In the genomic region with DNA sequence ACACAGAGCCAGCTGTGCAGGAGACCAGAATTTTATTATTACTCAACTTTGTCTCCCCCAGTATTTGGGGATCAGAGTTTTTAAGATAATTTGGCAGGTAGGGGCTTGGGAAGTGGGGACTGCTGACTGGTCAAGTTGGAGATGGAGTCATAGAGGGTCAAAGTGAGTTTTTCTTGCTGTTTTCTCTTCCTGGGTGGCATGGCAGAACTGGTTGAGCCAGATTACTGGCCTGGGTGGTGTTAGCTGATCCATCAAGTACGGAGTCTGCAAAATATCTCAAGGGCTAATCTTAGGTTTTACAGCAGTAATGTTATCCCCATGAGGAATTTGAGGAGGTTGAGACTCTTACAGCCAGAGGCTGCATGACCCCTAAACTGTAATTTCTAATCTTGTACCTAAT, we compare ENCODE assay signal across 35 cellular contexts.
"Had no signal": no experiment of that assay in that cellular context is flagged by ENCODE, and none has a peak within 500 bp of the region (broad histone marks: within the 10 kb centered on the region; RNA-seq: fewer than 3 reads in every experiment).

No MANE protein-coding gene starts in this region.

- H3K9me3 ChIP-seq: adrenal gland, body of pancreas had no signal

- H3K4me3 ChIP-seq: adrenal gland, body of pancreas, breast epithelium, cardiac muscle cell had no signal

- FAIRE-seq: astrocyte, TTC549 had no signal

- H3K36me3 ChIP-seq: adrenal gland, brain microvascular endothelial cell, breast epithelium, cardiac muscle cell had no signal

- DNase-seq: activated B cell treated with CpG ODN at 0.5 μM for 24 hours; activated CD4-positive, alpha-beta memory T cell treated with anti-CD3 and anti-CD28 coated beads for 36 hours; activated CD4-positive, alpha-beta T cell treated with anti-CD3 and anti-CD28 coated beads for 4 hours; activated CD4-positive, alpha-beta T cell treated with anti-CD3 and anti-CD28 coated beads, Interleukin-2, amount 10 ng/mL, durations not matched to agents 24 days and 14 days; activated CD4-positive, alpha-beta T cell treated with anti-CD3 and anti-CD28 coated beads, Interleukin-2, amount 50 U/mL, for 1 hour; activated CD4-positive, alpha-beta T cell treated with anti-CD3 and anti-CD28 coated beads, Interleukin-2, amount 50 U/mL, for 4 hours; activated CD4-positive, CD25-positive, alpha-beta regulatory T cell treated with anti-CD3 and anti-CD28 coated beads, Interleukin-2, amount 50 U/mL, for 72 hours; activated CD8-positive, alpha-beta memory T cell treated with anti-CD3 and anti-CD28 coated beads, Interleukin-2, amount 50 U/mL, for 4 hours; activated CD8-positive, alpha-beta T cell treated with anti-CD3 and anti-CD28 coated beads for 36 hours; activated effector memory CD4-positive, alpha-beta T cell treated with anti-CD3 and anti-CD28 coated beads, Interleukin-2, amount 50 U/mL, for 16 hours; activated gamma-delta T cell treated with Interleukin-2 at 50 U/mL for 16 hours; activated naive CD4-positive, alpha-beta T cell; activated naive CD4-positive, alpha-beta T cell treated with anti-CD3 and anti-CD28 coated beads for 36 hours; activated naive CD4-positive, alpha-beta T cell treated with anti-CD3 and anti-CD28 coated beads, Interleukin-2, amount 50 U/mL, for 16 hours; activated naive CD8-positive, alpha-beta T cell treated with anti-CD3 and anti-CD28 coated beads for 36 hours; activated T-cell treated with anti-CD3 and anti-CD28 coated beads for 4 hours; activated T-cell treated with anti-CD3 and anti-CD28 coated beads, Interleukin-2, amount 50 U/mL, for 1 hour; activated T-cell treated with anti-CD3 and anti-CD28 coated beads, Interleukin-2, amount 50 U/mL, for 4 hours; activated T-cell treated with anti-CD3 and anti-CD28 coated beads, Interleukin-2, amount 50 U/mL, for 72 hours; adrenal gland; amniotic stem cell; aorta; body of pancreas; brain microvascular endothelial cell; caudate nucleus; cerebellar nuclear complex; T-helper 2 cell; T-helper 9 cell had no signal

- H3K27ac ChIP-seq: adrenal gland, body of pancreas, brain microvascular endothelial cell, breast epithelium, cardiac muscle cell, VCaP had no signal

- H3K4me1 ChIP-seq: adrenal gland, body of pancreas, breast epithelium had no signal

- H3K27me3 ChIP-seq: adrenal gland, body of pancreas, brain microvascular endothelial cell, breast epithelium, cardiac muscle cell had no signal

- ATAC-seq: activated CD8-positive, alpha-beta T cell treated with anti-CD3 and anti-CD28 coated beads for 36 hours; activated naive CD4-positive, alpha-beta T cell treated with anti-CD3 and anti-CD28 coated beads, Interleukin-2, amount 50 U/mL, for 72 hours; activated T-cell treated with anti-CD3 and anti-CD28 coated beads, Interleukin-2, amount 50 U/mL, for 4 hours; activated T-cell treated with anti-CD3 and anti-CD28 coated beads, Interleukin-2, amount 50 U/mL, for 72 hours; activated T-helper 17 cell treated with anti-CD3 and anti-CD28 coated beads, Interleukin-2, amount 50 U/mL, for 72 hours; body of pancreas had no signal
